In genomic region chr10:90856964-90857634, GRCh38 we compare ENCODE assay signal across 8 cellular contexts. TPM values are rescaled to one million over a fixed set of nuclear protein-coding genes. Genes with fewer than 3 reads are reported as not detected.
DNase-seq lines count a peak whose midpoint lies in the region; ATAC-seq and TF ChIP-seq lines count a peak whose summit lies in the region.

No MANE protein-coding gene starts in this region.

- H3K36me3 ChIP-seq in adipocyte (ENCODE audit: control insufficient read depth, insufficient read depth, low read length, severe bottlenecking) (no peaks in the 10 kb centered on the region), thoracic aorta (no peaks in the 10 kb centered on the region)

- TF ChIP-seq CTCF in thoracic aorta (IDR thresholded peaks at IDR 0.05): no peak

- peak; percentile 9 for ATAC-seq in HG03354 (IDR thresholded peaks at IDR 0.05; ENCODE audit: poor library complexity, severe bottlenecking, unreplicated experiment)
- no peak for ATAC-seq in thoracic aorta (ENCODE audit: insufficient number of reproducible peaks, low FRiP score, low read depth)

- peak overlapping the region in 1 of 2 donors; percentile 47 for H3K27ac ChIP-seq in thoracic aorta

- H3K27me3 ChIP-seq in adipocyte (replicated peaks; ENCODE audit: control insufficient read depth, insufficient read depth, low read length) (peaks cover 33% of the 10 kb centered on the region), thoracic aorta (replicated peaks; ENCODE audit: insufficient read depth) (no peaks in the 10 kb centered on the region)

- H3K4me1 ChIP-seq in adipocyte (ENCODE audit: control insufficient read depth, insufficient read depth, low read length) (no peaks in the 10 kb centered on the region), thoracic aorta (ENCODE audit: control insufficient read depth in 1 of 2, low read depth in 2 of 2) (peaks cover 3 to 10% of the 10 kb centered on the region in 2 donors)

- no peak overlapping the region for H3K9ac ChIP-seq in adipocyte (ENCODE audit: low read length)

- H3K4me3 ChIP-seq in GM08714 (ENCODE audit: low read length) (peak overlapping the region; percentile 61; the same call in 1 of the 2 replicates), adipocyte (ENCODE audit: low read length) (peak overlapping the region; percentile 69), thoracic aorta (peak overlapping the region; percentile 89)

- H3K9me3 ChIP-seq in adipocyte (ENCODE audit: control insufficient read depth, low read length): no peaks in the 10 kb centered on the region
- H3K9me3 ChIP-seq in thoracic aorta: no peaks in the 10 kb centered on the region

- DNase-seq in adipocyte (ENCODE audit: low read depth) (no peak), left kidney (ENCODE audit: low read depth, low spot score) (peak; percentile 44), thoracic aorta (ENCODE audit: low spot score) (no peak), hepatic stellate cell (ENCODE audit: low spot score) (no peak), activated gamma-delta T cell (lab: John Stamatoyannopoulos, UW) (no peak), HUDEP-2 (lab: John Stamatoyannopoulos, UW; ENCODE audit: unreplicated experiment in 76 of 76) (no peak)

RNA-seq across cellular contexts. Expression of gene HTR7, which starts 0.7 kb away (rescaled TPM):
- total RNA-seq in thoracic aorta: 1 to 10 TPM; 5.4 to 9.9 TPM

RNA-seq across cellular contexts. Expression of gene RPP30, which starts 14.7 kb away (rescaled TPM):
- total RNA-seq in thoracic aorta: 10 to 100 TPM; 19.0 to 33.7 TPM
